In the genomic region with DNA sequence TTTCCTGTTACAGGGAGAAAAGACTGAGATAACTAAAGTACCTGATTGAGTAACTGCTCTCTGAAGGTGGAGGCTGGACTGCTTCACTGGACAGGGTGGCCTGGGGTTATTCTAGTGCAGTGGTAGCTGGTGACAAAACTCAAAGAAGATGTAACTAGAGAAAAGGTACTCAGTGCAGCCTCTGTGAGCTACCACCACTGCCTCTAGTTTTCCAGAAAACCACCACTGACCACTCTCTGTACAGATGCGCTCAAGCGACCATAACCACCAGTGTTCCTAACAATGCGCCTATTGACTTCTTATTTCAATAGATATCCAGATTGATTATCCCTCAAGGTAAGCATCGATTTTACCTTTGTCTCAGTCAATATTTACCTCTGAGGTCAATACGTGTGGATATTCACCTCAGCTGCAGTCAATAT, we compare ENCODE assay signal across 23 cellular contexts.
"Had no signal": no experiment of that assay in that cellular context is flagged by ENCODE, and none has a peak within 500 bp of the region (broad histone marks: within the 10 kb centered on the region; RNA-seq: fewer than 3 reads in every experiment).

No MANE protein-coding gene starts in this region.

- H3K4me3 ChIP-seq: Peyer's patch, SK-N-MC had no signal

- H3K4me1 ChIP-seq: Peyer's patch had no signal

- H3K36me3 ChIP-seq: Peyer's patch had no signal

- DNase-seq: activated CD4-positive, alpha-beta memory T cell treated with anti-CD3 and anti-CD28 coated beads, Interleukin-2, amount 10 ng/mL, durations not matched to agents 7 days and 5 days; activated CD4-positive, alpha-beta T cell treated with anti-CD3 and anti-CD28 coated beads for 36 hours; activated CD4-positive, alpha-beta T cell treated with anti-CD3 and anti-CD28 coated beads, Interleukin-2, amount 50 U/mL, for 1 hour; activated CD4-positive, CD25-positive, alpha-beta regulatory T cell; activated gamma-delta T cell; activated naive CD4-positive, alpha-beta T cell treated with anti-CD3 and anti-CD28 coated beads for 36 hours; activated T-cell treated with anti-CD3 and anti-CD28 coated beads for 4 hours; activated T-cell treated with anti-CD3 and anti-CD28 coated beads, Interleukin-2, amount 50 U/mL, for 48 hours; amygdala; NCI-H1092 treated with DMSO at 0.1 percent for 48 hours; NCI-H1436; NCI-H187 treated with DMSO at 0.1 percent for 48 hours; NCI-H2081 treated with DMSO at 0.1 percent for 48 hours; NCI-H226; NCI-H526; NK-92 treated with Interleukin-12 subunit alpha and Interleukin-12 subunit beta, amount 100 ng/mL, for 24 hours; Peyer's patch; T-cell; T-helper 2 cell; T1000 had no signal

- H3K9me3 ChIP-seq: Peyer's patch had no signal

- ATAC-seq: activated CD4-positive, alpha-beta T cell treated with anti-CD3 and anti-CD28 coated beads for 36 hours; activated T-helper 17 cell treated with anti-CD3 and anti-CD28 coated beads, Interleukin-2, amount 50 U/mL, for 72 hours; T-cell had no signal

- H3K27ac ChIP-seq: KMS-11, Peyer's patch, SK-N-MC had no signal

- H3K27me3 ChIP-seq: Peyer's patch had no signal
